In the genomic region with DNA sequence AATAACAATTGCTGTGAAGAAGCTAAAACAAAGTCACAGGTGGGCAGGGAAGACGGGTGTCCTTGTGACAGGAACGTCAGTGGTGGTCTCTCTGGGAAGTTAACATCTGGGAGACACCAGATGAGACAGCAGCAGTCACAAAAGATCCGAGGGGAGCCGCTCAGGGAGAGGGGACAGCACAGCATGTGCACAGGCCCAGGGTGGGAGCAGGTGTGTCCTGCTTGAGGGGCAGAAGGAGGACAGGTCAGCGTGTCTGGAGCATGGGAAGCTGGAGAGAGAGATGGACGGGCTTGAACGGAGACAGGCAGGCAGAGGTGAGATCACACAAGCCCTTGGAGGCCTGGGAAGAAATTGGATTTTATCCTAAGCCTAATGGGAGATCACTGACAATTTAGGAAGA, we compare ENCODE assay signal across 3 cellular contexts.
TF ChIP-seq lines count a peak whose summit lies in the region.

No MANE protein-coding gene starts in this region.

TF ChIP-seq in GM23338, 12 proteins besides CTCF, POLR2A, EP300 and RAD21 (continues in another document):
- TF ChIP-seq STAT1 (IDR thresholded peaks at IDR 0.05; ENCODE audit: unreplicated experiment): no peak
- TF ChIP-seq NANOG (IDR thresholded peaks at IDR 0.05; ENCODE audit: borderline replicate concordance): no peak
- TF ChIP-seq EZH2 (IDR thresholded peaks at IDR 0.05; ENCODE audit: low read depth, unreplicated experiment): no peak
- TF ChIP-seq EZH2phosphoT487 (IDR thresholded peaks at IDR 0.05; ENCODE audit: unreplicated experiment): no peak
- no peak for TF ChIP-seq CREB1 (CRISPR knock-in tag; IDR thresholded peaks at IDR 0.05; ENCODE audit: low read depth)
- no peak for TF ChIP-seq ZNF331 (CRISPR knock-in tag; IDR thresholded peaks at IDR 0.05; ENCODE audit: low read depth)
- TF ChIP-seq, protein P1, sequence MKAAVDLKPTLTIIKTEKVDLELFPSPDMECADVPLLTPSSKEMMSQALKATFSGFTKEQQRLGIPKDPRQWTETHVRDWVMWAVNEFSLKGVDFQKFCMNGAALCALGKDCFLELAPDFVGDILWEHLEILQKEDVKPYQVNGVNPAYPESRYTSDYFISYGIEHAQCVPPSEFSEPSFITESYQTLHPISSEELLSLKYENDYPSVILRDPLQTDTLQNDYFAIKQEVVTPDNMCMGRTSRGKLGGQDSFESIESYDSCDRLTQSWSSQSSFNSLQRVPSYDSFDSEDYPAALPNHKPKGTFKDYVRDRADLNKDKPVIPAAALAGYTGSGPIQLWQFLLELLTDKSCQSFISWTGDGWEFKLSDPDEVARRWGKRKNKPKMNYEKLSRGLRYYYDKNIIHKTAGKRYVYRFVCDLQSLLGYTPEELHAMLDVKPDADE (IDR thresholded peaks at IDR 0.05): no peak

TF ChIP-seq in HEK293T, 16 proteins besides CTCF, POLR2A, EP300 and RAD21:
- no peak for TF ChIP-seq FOXM1 (IDR thresholded peaks at IDR 0.05; ENCODE audit: borderline replicate concordance)
- TF ChIP-seq, protein P2, sequence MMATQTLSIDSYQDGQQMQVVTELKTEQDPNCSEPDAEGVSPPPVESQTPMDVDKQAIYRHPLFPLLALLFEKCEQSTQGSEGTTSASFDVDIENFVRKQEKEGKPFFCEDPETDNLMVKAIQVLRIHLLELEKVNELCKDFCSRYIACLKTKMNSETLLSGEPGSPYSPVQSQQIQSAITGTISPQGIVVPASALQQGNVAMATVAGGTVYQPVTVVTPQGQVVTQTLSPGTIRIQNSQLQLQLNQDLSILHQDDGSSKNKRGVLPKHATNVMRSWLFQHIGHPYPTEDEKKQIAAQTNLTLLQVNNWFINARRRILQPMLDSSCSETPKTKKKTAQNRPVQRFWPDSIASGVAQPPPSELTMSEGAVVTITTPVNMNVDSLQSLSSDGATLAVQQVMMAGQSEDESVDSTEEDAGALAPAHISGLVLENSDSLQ (IDR thresholded peaks at IDR 0.05): peak; percentile 27; the same call in 1 of the 2 replicates

TF ChIP-seq in H1, 55 proteins besides CTCF, POLR2A, EP300 and RAD21:
- TF ChIP-seq SP1 (IDR thresholded peaks at IDR 0.05; ENCODE audit: low read depth, low read length): no peak
- no peak for TF ChIP-seq KDM4A (IDR thresholded peaks at IDR 0.05; ENCODE audit: low read depth, low read length, severe bottlenecking)
- no peak for TF ChIP-seq JUND (IDR thresholded peaks at IDR 0.05; ENCODE audit: low read length)
- no peak for TF ChIP-seq YY1 (IDR thresholded peaks at IDR 0.05; ENCODE audit: low read depth, low read length)
- no peak for TF ChIP-seq CBX8 (IDR thresholded peaks at IDR 0.05; ENCODE audit: borderline replicate concordance, low read depth, low read length)
- no peak for TF ChIP-seq RFX5 (IDR thresholded peaks at IDR 0.05; ENCODE audit: borderline replicate concordance, low read depth, low read length)
- TF ChIP-seq, protein P3, sequence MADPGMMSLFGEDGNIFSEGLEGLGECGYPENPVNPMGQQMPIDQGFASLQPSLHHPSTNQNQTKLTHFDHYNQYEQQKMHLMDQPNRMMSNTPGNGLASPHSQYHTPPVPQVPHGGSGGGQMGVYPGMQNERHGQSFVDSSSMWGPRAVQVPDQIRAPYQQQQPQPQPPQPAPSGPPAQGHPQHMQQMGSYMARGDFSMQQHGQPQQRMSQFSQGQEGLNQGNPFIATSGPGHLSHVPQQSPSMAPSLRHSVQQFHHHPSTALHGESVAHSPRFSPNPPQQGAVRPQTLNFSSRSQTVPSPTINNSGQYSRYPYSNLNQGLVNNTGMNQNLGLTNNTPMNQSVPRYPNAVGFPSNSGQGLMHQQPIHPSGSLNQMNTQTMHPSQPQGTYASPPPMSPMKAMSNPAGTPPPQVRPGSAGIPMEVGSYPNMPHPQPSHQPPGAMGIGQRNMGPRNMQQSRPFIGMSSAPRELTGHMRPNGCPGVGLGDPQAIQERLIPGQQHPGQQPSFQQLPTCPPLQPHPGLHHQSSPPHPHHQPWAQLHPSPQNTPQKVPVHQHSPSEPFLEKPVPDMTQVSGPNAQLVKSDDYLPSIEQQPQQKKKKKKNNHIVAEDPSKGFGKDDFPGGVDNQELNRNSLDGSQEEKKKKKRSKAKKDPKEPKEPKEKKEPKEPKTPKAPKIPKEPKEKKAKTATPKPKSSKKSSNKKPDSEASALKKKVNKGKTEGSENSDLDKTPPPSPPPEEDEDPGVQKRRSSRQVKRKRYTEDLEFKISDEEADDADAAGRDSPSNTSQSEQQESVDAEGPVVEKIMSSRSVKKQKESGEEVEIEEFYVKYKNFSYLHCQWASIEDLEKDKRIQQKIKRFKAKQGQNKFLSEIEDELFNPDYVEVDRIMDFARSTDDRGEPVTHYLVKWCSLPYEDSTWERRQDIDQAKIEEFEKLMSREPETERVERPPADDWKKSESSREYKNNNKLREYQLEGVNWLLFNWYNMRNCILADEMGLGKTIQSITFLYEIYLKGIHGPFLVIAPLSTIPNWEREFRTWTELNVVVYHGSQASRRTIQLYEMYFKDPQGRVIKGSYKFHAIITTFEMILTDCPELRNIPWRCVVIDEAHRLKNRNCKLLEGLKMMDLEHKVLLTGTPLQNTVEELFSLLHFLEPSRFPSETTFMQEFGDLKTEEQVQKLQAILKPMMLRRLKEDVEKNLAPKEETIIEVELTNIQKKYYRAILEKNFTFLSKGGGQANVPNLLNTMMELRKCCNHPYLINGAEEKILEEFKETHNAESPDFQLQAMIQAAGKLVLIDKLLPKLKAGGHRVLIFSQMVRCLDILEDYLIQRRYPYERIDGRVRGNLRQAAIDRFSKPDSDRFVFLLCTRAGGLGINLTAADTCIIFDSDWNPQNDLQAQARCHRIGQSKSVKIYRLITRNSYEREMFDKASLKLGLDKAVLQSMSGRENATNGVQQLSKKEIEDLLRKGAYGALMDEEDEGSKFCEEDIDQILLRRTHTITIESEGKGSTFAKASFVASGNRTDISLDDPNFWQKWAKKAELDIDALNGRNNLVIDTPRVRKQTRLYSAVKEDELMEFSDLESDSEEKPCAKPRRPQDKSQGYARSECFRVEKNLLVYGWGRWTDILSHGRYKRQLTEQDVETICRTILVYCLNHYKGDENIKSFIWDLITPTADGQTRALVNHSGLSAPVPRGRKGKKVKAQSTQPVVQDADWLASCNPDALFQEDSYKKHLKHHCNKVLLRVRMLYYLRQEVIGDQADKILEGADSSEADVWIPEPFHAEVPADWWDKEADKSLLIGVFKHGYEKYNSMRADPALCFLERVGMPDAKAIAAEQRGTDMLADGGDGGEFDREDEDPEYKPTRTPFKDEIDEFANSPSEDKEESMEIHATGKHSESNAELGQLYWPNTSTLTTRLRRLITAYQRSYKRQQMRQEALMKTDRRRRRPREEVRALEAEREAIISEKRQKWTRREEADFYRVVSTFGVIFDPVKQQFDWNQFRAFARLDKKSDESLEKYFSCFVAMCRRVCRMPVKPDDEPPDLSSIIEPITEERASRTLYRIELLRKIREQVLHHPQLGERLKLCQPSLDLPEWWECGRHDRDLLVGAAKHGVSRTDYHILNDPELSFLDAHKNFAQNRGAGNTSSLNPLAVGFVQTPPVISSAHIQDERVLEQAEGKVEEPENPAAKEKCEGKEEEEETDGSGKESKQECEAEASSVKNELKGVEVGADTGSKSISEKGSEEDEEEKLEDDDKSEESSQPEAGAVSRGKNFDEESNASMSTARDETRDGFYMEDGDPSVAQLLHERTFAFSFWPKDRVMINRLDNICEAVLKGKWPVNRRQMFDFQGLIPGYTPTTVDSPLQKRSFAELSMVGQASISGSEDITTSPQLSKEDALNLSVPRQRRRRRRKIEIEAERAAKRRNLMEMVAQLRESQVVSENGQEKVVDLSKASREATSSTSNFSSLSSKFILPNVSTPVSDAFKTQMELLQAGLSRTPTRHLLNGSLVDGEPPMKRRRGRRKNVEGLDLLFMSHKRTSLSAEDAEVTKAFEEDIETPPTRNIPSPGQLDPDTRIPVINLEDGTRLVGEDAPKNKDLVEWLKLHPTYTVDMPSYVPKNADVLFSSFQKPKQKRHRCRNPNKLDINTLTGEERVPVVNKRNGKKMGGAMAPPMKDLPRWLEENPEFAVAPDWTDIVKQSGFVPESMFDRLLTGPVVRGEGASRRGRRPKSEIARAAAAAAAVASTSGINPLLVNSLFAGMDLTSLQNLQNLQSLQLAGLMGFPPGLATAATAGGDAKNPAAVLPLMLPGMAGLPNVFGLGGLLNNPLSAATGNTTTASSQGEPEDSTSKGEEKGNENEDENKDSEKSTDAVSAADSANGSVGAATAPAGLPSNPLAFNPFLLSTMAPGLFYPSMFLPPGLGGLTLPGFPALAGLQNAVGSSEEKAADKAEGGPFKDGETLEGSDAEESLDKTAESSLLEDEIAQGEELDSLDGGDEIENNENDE (IDR thresholded peaks at IDR 0.05; ENCODE audit: insufficient replicate concordance, low read length): no peak
- no peak for TF ChIP-seq TAF7 (optimal IDR thresholded peaks at IDR 0.05; ENCODE audit: borderline replicate concordance, low read depth, low read length)
- TF ChIP-seq HDAC6 (IDR thresholded peaks at IDR 0.05; ENCODE audit: low read depth, low read length): no peak
- TF ChIP-seq CEBPB (IDR thresholded peaks at IDR 0.05; ENCODE audit: low read depth, low read length): no peak
- no peak for TF ChIP-seq RXRA (IDR thresholded peaks at IDR 0.05; ENCODE audit: insufficient read depth, low read depth, low read length)
- TF ChIP-seq HDAC2 (IDR thresholded peaks at IDR 0.05; ENCODE audit: borderline replicate concordance in 1 of 2, low read depth in 2 of 2, low read length in 2 of 2): no peak
- no peak for TF ChIP-seq POLR2AphosphoS5 (IDR thresholded peaks at IDR 0.05; ENCODE audit: low read depth, low read length)
- TF ChIP-seq KDM1A (IDR thresholded peaks at IDR 0.05; ENCODE audit: borderline replicate concordance, low read length): no peak
- no peak for TF ChIP-seq BRCA1 (IDR thresholded peaks at IDR 0.05; ENCODE audit: low read depth, low read length)
- no peak for TF ChIP-seq BCL11A (IDR thresholded peaks at IDR 0.05; ENCODE audit: low read depth in 2 of 2, low read length in 2 of 2)
- no peak for TF ChIP-seq TEAD4 (IDR thresholded peaks at IDR 0.05; ENCODE audit: low read depth, low read length)
- TF ChIP-seq SIN3A (conservative IDR thresholded peaks at IDR 0.05 in 1 of 2, IDR thresholded peaks at IDR 0.05 in 1 of 2; ENCODE audit: low read depth in 1 of 2, low read length in 2 of 2): no peak
- no peak for TF ChIP-seq CHD2 (IDR thresholded peaks at IDR 0.05; ENCODE audit: low read length)
